In the genomic region with DNA sequence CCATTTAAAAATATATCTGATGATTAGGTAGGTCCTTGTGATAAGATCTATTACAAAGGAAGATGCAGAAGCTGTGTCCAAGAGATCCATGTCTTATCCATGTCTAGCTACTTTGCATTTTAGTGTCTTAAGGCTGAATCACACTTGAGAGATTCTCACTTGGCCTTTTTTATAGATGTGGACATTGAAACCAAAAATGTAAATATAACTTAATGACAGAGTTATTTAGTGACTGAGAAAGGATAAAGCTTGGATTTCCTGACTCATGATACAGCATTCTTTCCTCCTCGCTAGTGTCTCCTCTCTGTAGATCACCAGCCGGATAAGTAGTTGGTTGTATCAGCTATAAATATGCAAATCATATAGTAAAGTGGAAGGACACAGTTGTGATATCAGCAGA, we compare ENCODE assay signal across 1 cellular context.
A peak's percentile ranks its signal among the peaks of the same experiment; 100 is the strongest.
TF ChIP-seq lines count a peak whose summit lies in the region.

No MANE protein-coding gene starts in this region.

TF ChIP-seq in IMR-90, 13 proteins besides CTCF, POLR2A, EP300 and RAD21:
- peak; percentile 40; the same call in 1 of the 2 replicates for TF ChIP-seq NFE2L2 (IDR thresholded peaks at IDR 0.05; ENCODE audit: low read depth, low read length)
- TF ChIP-seq, protein P1, sequence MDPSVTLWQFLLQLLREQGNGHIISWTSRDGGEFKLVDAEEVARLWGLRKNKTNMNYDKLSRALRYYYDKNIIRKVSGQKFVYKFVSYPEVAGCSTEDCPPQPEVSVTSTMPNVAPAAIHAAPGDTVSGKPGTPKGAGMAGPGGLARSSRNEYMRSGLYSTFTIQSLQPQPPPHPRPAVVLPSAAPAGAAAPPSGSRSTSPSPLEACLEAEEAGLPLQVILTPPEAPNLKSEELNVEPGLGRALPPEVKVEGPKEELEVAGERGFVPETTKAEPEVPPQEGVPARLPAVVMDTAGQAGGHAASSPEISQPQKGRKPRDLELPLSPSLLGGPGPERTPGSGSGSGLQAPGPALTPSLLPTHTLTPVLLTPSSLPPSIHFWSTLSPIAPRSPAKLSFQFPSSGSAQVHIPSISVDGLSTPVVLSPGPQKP (IDR thresholded peaks at IDR 0.05; ENCODE audit: borderline replicate concordance, low read depth, low read length), result no peak
